ENCODE assay signal across 8 cellular contexts in the genomic region with DNA sequence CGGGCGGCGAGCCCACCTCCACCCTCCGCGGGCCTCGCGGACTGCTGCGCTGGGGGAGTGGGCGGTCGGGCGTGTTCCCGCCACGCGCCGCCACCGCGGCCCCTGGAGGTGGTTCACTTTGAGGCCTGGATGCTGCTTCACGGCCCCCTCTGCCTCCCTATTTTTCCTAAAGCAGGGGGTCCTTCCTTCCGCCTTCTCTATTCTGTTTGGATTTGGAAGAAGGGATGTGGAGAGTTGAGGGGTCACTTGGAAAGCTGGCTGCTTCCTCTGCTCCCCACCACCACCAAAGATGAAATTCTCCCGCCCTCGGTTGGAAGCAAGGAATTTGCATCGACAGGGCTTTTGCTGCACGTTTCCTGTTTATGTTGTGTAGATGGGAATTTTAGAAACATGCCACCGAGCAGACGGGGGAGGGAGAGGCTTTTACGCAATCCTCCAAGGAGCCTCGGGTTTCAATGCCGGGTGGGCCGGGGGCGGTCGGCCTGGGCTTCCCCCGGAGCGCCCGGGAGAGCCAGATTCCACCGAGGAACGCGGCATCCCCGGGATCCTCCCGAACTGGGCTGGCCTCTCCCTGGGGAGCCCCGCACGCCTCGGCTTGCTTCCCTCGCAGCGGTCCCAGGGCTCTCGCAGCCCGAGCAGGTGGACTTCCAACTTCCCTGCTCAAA. TPM values are rescaled to one million over a fixed set of nuclear protein-coding genes. Genes with fewer than 3 reads are reported as not detected.
A peak's percentile ranks its signal among the peaks of the same experiment; 100 is the strongest.
DNase-seq lines count a peak whose midpoint lies in the region; ATAC-seq and TF ChIP-seq lines count a peak whose summit lies in the region.

No MANE protein-coding gene starts in this region.

- peak overlapping the region in 2 of 6 donors; percentile 50 to 51 for H3K27ac Mint-ChIP-seq in naive B cell

- no peaks in the 10 kb centered on the region for H3K9me3 Mint-ChIP-seq in naive B cell

- no peak for TF ChIP-seq CTCF in fibroblast of lung (conservative IDR thresholded peaks at IDR 0.05 in 1 of 2, IDR thresholded peaks at IDR 0.05 in 1 of 2; ENCODE audit: low read depth in 1 of 2, low read length in 2 of 2)

- H3K27me3 Mint-ChIP-seq in naive B cell: peaks cover 0 to 19% (median 15%) of the 10 kb centered on the region in 3 donors

- in situ Hi-C loops in ACHN (cut with HindIII; ENCODE audit: low pct_ligation_motif_present, low pct_unique_long_range_greater_than_20kb, low sequenced_read_pairs): no loop called here
- in situ Hi-C loops in GM23248 (cut with MboI): no loop called here

- H2AFZ ChIP-seq in GM23248: peak overlapping the region; percentile 84
- H2AFZ ChIP-seq in fibroblast of lung (ENCODE audit: low read length): peak overlapping the region; percentile 38

- H3K4me3 ChIP-seq in GM23248 (peak overlapping the region; percentile 89), fibroblast of lung (replicated peaks in 1 of 4; ENCODE audit: control extremely low read depth in 1 of 4, insufficient read depth in 1 of 4, low read depth in 3 of 4, low read length in 4 of 4) (peak overlapping the region; percentile 74 to 84 (median 76))

- H3K27ac ChIP-seq in GM23248 (peak overlapping the region; percentile 90), fibroblast of lung (ENCODE audit: insufficient read depth, low read length) (peak overlapping the region; percentile 92)

- H3K4me1 Mint-ChIP-seq in naive B cell: peaks cover 18 to 22% (median 21%) of the 10 kb centered on the region in 3 donors

- H3F3A ChIP-seq in GM23248 (ENCODE audit: insufficient read depth): peaks cover 43% of the 10 kb centered on the region

- H3K36me3 ChIP-seq in GM23248 (ENCODE audit: low read depth) (peaks cover 8% of the 10 kb centered on the region), fibroblast of lung (ENCODE audit: control insufficient read depth, insufficient read depth, low read length) (peaks cover 3% of the 10 kb centered on the region)

- peak; percentile 33 for DNase-seq in ACHN
- peak; percentile 74 for DNase-seq in GM23248
- peak; percentile 28 for DNase-seq in T1000 (lab: John Stamatoyannopoulos, UW)
- DNase-seq in fibroblast of lung (ENCODE audit: low read depth in 2 of 2): peak; percentile 47 to 88
- DNase-seq in naive B cell: no peak
- DNase-seq in LoVo (ENCODE audit: low spot score): no peak

- peaks cover 28% of the 10 kb centered on the region for H3K4me1 ChIP-seq in GM23248 (ENCODE audit: insufficient read depth)
- peaks cover 5% of the 10 kb centered on the region for H3K4me1 ChIP-seq in fibroblast of lung (ENCODE audit: control insufficient read depth, extremely low read depth, insufficient read depth, low read length)

- H3K9me2 ChIP-seq in GM23248 (ENCODE audit: insufficient read depth): no peaks in the 10 kb centered on the region

- 1% methylated on average over 41 to 42 of the region's 46 CpGs for WGBS in GM23248 (ENCODE audit: low coverage in 1 of 2, low lambda C conversion rate in 2 of 2, missing lambda C conversion rate in 2 of 2), 2 experiments

- H3K9ac ChIP-seq in GM23248 (peak overlapping the region; percentile 93), fibroblast of lung (ENCODE audit: insufficient read depth, low read length) (peak overlapping the region; percentile 93)

- H3K4me2 ChIP-seq in GM23248 (ENCODE audit: unreplicated experiment): peak overlapping the region; percentile 100
- peak overlapping the region; percentile 92 for H3K4me2 ChIP-seq in fibroblast of lung (ENCODE audit: extremely low read depth, insufficient read depth, low read length)

- peak overlapping the region; percentile 72 to 94 (median 88) for H3K4me3 Mint-ChIP-seq in naive B cell

- H4K20me1 ChIP-seq in GM23248 (ENCODE audit: insufficient read depth) (no peaks in the 10 kb centered on the region), fibroblast of lung (ENCODE audit: control insufficient read depth, extremely low read depth, insufficient read depth, low read length) (no peaks in the 10 kb centered on the region)

- no peaks in the 10 kb centered on the region for H3K27me3 ChIP-seq in GM23248 (replicated peaks; ENCODE audit: insufficient read depth)
- H3K27me3 ChIP-seq in fibroblast of lung (ENCODE audit: control insufficient read depth, insufficient read depth, low read length): no peaks in the 10 kb centered on the region

- no peaks in the 10 kb centered on the region for H3K36me3 Mint-ChIP-seq in naive B cell

- H3K9me3 ChIP-seq in GM23248 (ENCODE audit: low read depth) (no peaks in the 10 kb centered on the region), fibroblast of lung (ENCODE audit: control insufficient read depth, insufficient read depth, low read depth, low read length) (no peaks in the 10 kb centered on the region)

- ATAC-seq in naive B cell (ENCODE audit: low read depth in 2 of 2) (no peak), GM21390 (IDR thresholded peaks at IDR 0.05; ENCODE audit: unreplicated experiment) (no peak), HG03097 (IDR thresholded peaks at IDR 0.05; ENCODE audit: low FRiP score, unreplicated experiment) (no peak)

- H3K79me2 ChIP-seq in GM23248 (ENCODE audit: insufficient read depth): peaks cover 78% of the 10 kb centered on the region
- peaks cover 43% of the 10 kb centered on the region for H3K79me2 ChIP-seq in fibroblast of lung (ENCODE audit: control insufficient read depth, insufficient read depth, low read length)

RNA-seq across cellular contexts. Expression of a gene that starts 0.4 kb away (rescaled TPM):
- total RNA-seq in GM23248 (2014; rRNA removed; shearing (Covaris generic)): 32.7 and 42.7 TPM in 2 replicates
- polyA plus RNA-seq in GM23248 (2016; fragmentation: Nextera tagmentation; extraction: Ambion mirVana) (18.8 and 21.9 TPM in 2 replicates), fibroblast of lung (45.7 and 69.4 TPM in 2 replicates), naive B cell (ENCODE audit: low read depth in 6 of 6) (1 to 10 TPM; 2.4 to 8.5 (median 3.1) TPM)
- 67.3 and 95.9 TPM in 2 replicates for total RNA-seq in fibroblast of lung
- 21.6 and 37.0 TPM in 2 replicates for polyA plus RNA-seq in fibroblast of lung (2012)
- polyA minus RNA-seq in fibroblast of lung (ENCODE audit: low replicate concordance): 40.0 and 60.2 TPM in 2 replicates

RNA-seq across cellular contexts. Expression of a gene that starts 10.5 kb away (rescaled TPM):
- 537 and 551 TPM in 2 replicates for total RNA-seq in GM23248 (2014; rRNA removed; shearing (Covaris generic))
- polyA plus RNA-seq in GM23248 (2016; fragmentation: Nextera tagmentation; extraction: Ambion mirVana): 451 and 460 TPM in 2 replicates
- 490 and 1,010 TPM in 2 replicates for total RNA-seq in fibroblast of lung
- 546 and 989 TPM in 2 replicates for polyA plus RNA-seq in fibroblast of lung
- polyA plus RNA-seq in fibroblast of lung (2012): 567 and 1,325 TPM in 2 replicates
- polyA minus RNA-seq in fibroblast of lung (ENCODE audit: low replicate concordance): 475 and 934 TPM in 2 replicates
- 1 to 10 TPM in 1 of 6 donors, under 1 TPM in 1, not detected in 4; 0.19 to 1.9 TPM for polyA plus RNA-seq in naive B cell (ENCODE audit: low read depth in 6 of 6)

Comparison
In these comparisons a context has a peak if more than half of its experiments do, and no peak if none do; other contexts are left out.
1. DNase-seq: peak in ACHN (single experiment), GM23248 (single experiment), T1000 (single experiment) and fibroblast of lung (2 of 2); none in naive B cell (single experiment) and LoVo (single experiment).
2. RNA of a gene that starts 10.5 kb away (polyA plus RNA-seq): 546 to 1,325 TPM in fibroblast of lung and 451 to 460 TPM in GM23248; 0.19 to 1.9 TPM in naive B cell; every median in the first group is over 100 times any median in the second.